ENCODE assay signal across 15 cellular contexts in genomic region chr10:52423369-52423768, GRCh38.
"Had no signal": no experiment of that assay in that cellular context is flagged by ENCODE, and none has a peak within 500 bp of the region (broad histone marks: within the 10 kb centered on the region; RNA-seq: fewer than 3 reads in every experiment).

No MANE protein-coding gene starts in this region.

- H3K9me3 ChIP-seq: neutrophil, right atrium auricular region, transverse colon had no signal

- H3K4me1 ChIP-seq: right atrium auricular region, transverse colon had no signal

- H3K27me3 ChIP-seq: neutrophil, right atrium auricular region, transverse colon had no signal

- H3K36me3 ChIP-seq: neutrophil, right atrium auricular region, transverse colon had no signal

- H3K27ac ChIP-seq: neutrophil, right atrium auricular region, transverse colon had no signal

- H3K4me3 ChIP-seq: lung, right atrium auricular region, transverse colon had no signal

- ATAC-seq: activated T-cell treated with anti-CD3 and anti-CD28 coated beads, Interleukin-2, amount 50 U/mL, for 72 hours; left cardiac atrium; naive thymus-derived CD4-positive, alpha-beta T cell; stimulated activated memory B cell treated with anti-CD40 and anti-IgM and Interleukin-4, amounts not matched to agents 10 μg/mL and 1 μg/mL and 100 μg/mL, for 72 hours had no signal

- DNase-seq: activated CD4-positive, alpha-beta memory T cell treated with anti-CD3 and anti-CD28 coated beads for 36 hours; activated CD4-positive, alpha-beta T cell treated with anti-CD3 and anti-CD28 coated beads for 1 hour; activated gamma-delta T cell treated with Interleukin-2 at 50 U/mL for 16 hours; activated naive CD8-positive, alpha-beta T cell treated with anti-CD3 and anti-CD28 coated beads for 36 hours; activated T-cell treated with anti-CD3 and anti-CD28 coated beads, Interleukin-2, amount 50 U/mL, for 72 hours; immature natural killer cell; left cardiac atrium; naive thymus-derived CD4-positive, alpha-beta T cell; posterior cingulate gyrus; T-helper 9 cell; transverse colon had no signal
